In the genomic region with DNA sequence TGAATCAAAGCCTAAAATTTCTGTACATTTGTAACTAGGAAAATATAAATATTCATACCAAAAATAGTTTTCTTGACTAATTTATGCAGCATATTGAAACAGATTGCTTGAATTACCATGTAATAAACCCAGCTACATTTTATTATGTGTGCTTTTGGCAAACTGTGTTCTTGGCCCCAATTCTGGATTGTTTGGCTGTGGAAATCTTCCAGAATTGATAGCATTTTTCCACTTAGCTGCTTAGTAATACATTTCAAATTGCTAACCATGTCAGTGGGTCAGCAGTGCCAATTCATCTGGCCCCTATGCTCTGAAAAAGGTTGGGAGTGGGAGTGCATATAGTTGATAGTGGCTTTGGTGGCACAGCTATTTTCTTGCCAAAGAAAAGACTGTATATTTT, we compare ENCODE assay signal across 22 cellular contexts. TPM values are rescaled to one million over a fixed set of nuclear protein-coding genes. Genes with fewer than 3 reads are reported as not detected.
DNase-seq lines count a peak whose midpoint lies in the region; ATAC-seq and TF ChIP-seq lines count a peak whose summit lies in the region.
"Had no signal": no experiment of that assay in that cellular context is flagged by ENCODE, and none has a peak within 500 bp of the region (broad histone marks: within the 10 kb centered on the region; RNA-seq: fewer than 3 reads in every experiment).

No MANE protein-coding gene starts in this region.

- no peak overlapping the region for H3K4me2 ChIP-seq in GM23248 (ENCODE audit: unreplicated experiment)
- H3K4me2 ChIP-seq: KMS-11 had no signal

- H3K27me3 ChIP-seq in GM23248 (replicated peaks; ENCODE audit: insufficient read depth) = no peaks in the 10 kb centered on the region
- H3K27me3 ChIP-seq in psoas muscle (ENCODE audit: insufficient read depth in 3 of 3, low read length in 2 of 3) = no peaks in the 10 kb centered on the region
- H3K27me3 ChIP-seq: body of pancreas, esophagus squamous epithelium, heart left ventricle, left lung, SJCRH30 had no signal

- intact Hi-C loops in psoas muscle (cut with DNase I) = loop anchor here in 1 of 2 donors (5.0 kb wide), 1 partner anchor 49 kb away; no protein-coding TSS in a partner anchor

- H3K9me2 ChIP-seq in GM23248 (ENCODE audit: insufficient read depth) = no peaks in the 10 kb centered on the region

- ATAC-seq in left lobe of liver (peak; percentile 61), GM19455 (IDR thresholded peaks at IDR 0.05; ENCODE audit: unreplicated experiment) (no peak), psoas muscle (no peak)
- ATAC-seq: activated CD8-positive, alpha-beta memory T cell treated with anti-CD3 and anti-CD28 coated beads, Interleukin-2, amount 10 ng/mL, durations not matched to agents 7 days and 5 days; body of pancreas; GM12878; heart left ventricle; left lung had no signal

- H3K27ac ChIP-seq in GM23248 (no peak overlapping the region; the same call in 1 of the 2 replicates), psoas muscle (no peak overlapping the region)
- H3K27ac ChIP-seq: esophagus squamous epithelium, heart left ventricle, KMS-11, left lung, SJCRH30 had no signal

- H2AFZ ChIP-seq in GM23248 = no peak overlapping the region

- H3K4me3 ChIP-seq in GM23248 = no peak overlapping the region
- H3K4me3 ChIP-seq in astrocyte of the spinal cord (ENCODE audit: low read depth, low read length) = no peak overlapping the region
- no peak overlapping the region for H3K4me3 ChIP-seq in psoas muscle
- H3K4me3 ChIP-seq: body of pancreas, esophagus squamous epithelium, GM12878, heart left ventricle, left lung, SJCRH30 had no signal

- no peaks in the 10 kb centered on the region for H4K20me1 ChIP-seq in GM23248 (ENCODE audit: insufficient read depth)

- no peak for TF ChIP-seq CTCF in AG09319 (IDR thresholded peaks at IDR 0.05; ENCODE audit: low read depth, low read length)
- no peak for TF ChIP-seq CTCF in astrocyte of the spinal cord (IDR thresholded peaks at IDR 0.05; ENCODE audit: low read depth, low read length)
- TF ChIP-seq CTCF in psoas muscle (IDR thresholded peaks at IDR 0.05) = no peak

- peaks cover 46% of the 10 kb centered on the region for H3K79me2 ChIP-seq in GM23248 (ENCODE audit: insufficient read depth)

- in situ Hi-C loops in GM23248 (cut with MboI) (no loop called here), astrocyte of the spinal cord (cut with HindIII; ENCODE audit: low sequenced_read_pairs) (no loop called here)

- no peak overlapping the region for H3K9ac ChIP-seq in GM23248
- H3K9ac ChIP-seq: KMS-11 had no signal

- peaks cover 27% of the 10 kb centered on the region for H3K4me1 ChIP-seq in GM23248 (ENCODE audit: insufficient read depth)
- no peaks in the 10 kb centered on the region for H3K4me1 ChIP-seq in psoas muscle
- H3K4me1 ChIP-seq: SJCRH30 had no signal

- DNase-seq in AG09319 (ENCODE audit: extremely low read depth, low read depth) = peak; percentile 31
- peak; percentile 52 for DNase-seq in GM23248
- peak; percentile 17 for DNase-seq in astrocyte of the spinal cord (ENCODE audit: low read depth, low spot score)
- DNase-seq in left lobe of liver (ENCODE audit: low spot score) = no peak
- no peak for DNase-seq in mucosa of gallbladder (ENCODE audit: low spot score)
- no peak for DNase-seq in psoas muscle
- no peak for DNase-seq in AG08396 (ENCODE audit: low spot score)
- DNase-seq: activated CD4-positive, alpha-beta T cell treated with anti-CD3 and anti-CD28 coated beads for 48 hours; activated CD8-positive, alpha-beta memory T cell treated with anti-CD3 and anti-CD28 coated beads, Interleukin-2, amount 10 ng/mL, durations not matched to agents 7 days and 5 days; CD8-positive, alpha-beta memory T cell; effector memory CD4-positive, alpha-beta T cell; esophagus squamous epithelium; heart left ventricle; left lung; NCI-H1694 treated with DMSO at 0.1 percent for 48 hours; posterior cingulate gyrus; SJCRH30; substantia nigra had no signal

- no peaks in the 10 kb centered on the region for H3F3A ChIP-seq in GM23248 (ENCODE audit: insufficient read depth)

- H3K9me3 ChIP-seq in GM23248 (ENCODE audit: low read depth) (no peaks in the 10 kb centered on the region), psoas muscle (peaks cover 8% of the 10 kb centered on the region)
- H3K9me3 ChIP-seq: body of pancreas, esophagus squamous epithelium, SJCRH30 had no signal

- H3K36me3 ChIP-seq in GM23248 (ENCODE audit: low read depth) = peaks cover 11% of the 10 kb centered on the region
- H3K36me3 ChIP-seq in psoas muscle (ENCODE audit: insufficient read depth in 1 of 2, low read depth in 1 of 2) = peaks cover 0 to 6% of the 10 kb centered on the region in 2 donors
- H3K36me3 ChIP-seq: left lung had no signal

RNA-seq across cellular contexts. Expression of gene PDHX, which starts 32.3 kb away (rescaled TPM):
- 28.1 and 40.1 TPM in 2 replicates for total RNA-seq in GM23248 (2014; rRNA removed; shearing (Covaris generic))
- polyA plus RNA-seq in GM23248 (2016; fragmentation: Nextera tagmentation; extraction: Ambion mirVana) (33.4 and 36.1 TPM in 2 replicates), psoas muscle (100 to 1,000 TPM in 1 of 3 donors, 10 to 100 TPM in 2; 64.6 to 153 (median 93.5) TPM)
- total RNA-seq in left lobe of liver (26.5 TPM), mucosa of gallbladder (40.4 TPM), psoas muscle (100 to 1,000 TPM in 3 of 4 donors, 10 to 100 TPM in 1; 99.4 to 189 (median 101) TPM)

RNA-seq across cellular contexts. Expression of gene APIP, which starts 32.5 kb away (rescaled TPM):
- total RNA-seq in GM23248 (2014; rRNA removed; shearing (Covaris generic)) = 22.5 and 23.1 TPM in 2 replicates
- polyA plus RNA-seq in GM23248 (2016; fragmentation: Nextera tagmentation; extraction: Ambion mirVana) = 25.2 and 25.9 TPM in 2 replicates
- total RNA-seq in left lobe of liver = 8.0 TPM
- total RNA-seq in mucosa of gallbladder = 48.8 TPM
- total RNA-seq in psoas muscle = 10 to 100 TPM; 24.1 to 42.5 (median 39.9) TPM
- polyA plus RNA-seq in psoas muscle = 10 to 100 TPM; 27.0 to 47.2 (median 40.9) TPM

Comparison
In these comparisons a context has a peak if more than half of its experiments do, and no peak if none do; other contexts are left out.
1. DNase-seq: peak in AG09319 (single experiment), GM23248 (single experiment) and astrocyte of the spinal cord (single experiment); none in left lobe of liver (single experiment), mucosa of gallbladder (single experiment), psoas muscle (0 of 2) and AG08396 (single experiment).